26 cellular contexts compared by ENCODE assay signal in genomic region chr6:52549428-52549827, GRCh38. TPM values are rescaled to one million over a fixed set of nuclear protein-coding genes. Genes with fewer than 3 reads are reported as not detected.
DNase-seq lines count a peak whose midpoint lies in the region; ATAC-seq and TF ChIP-seq lines count a peak whose summit lies in the region.
"Had no signal": no experiment of that assay in that cellular context is flagged by ENCODE, and none has a peak within 500 bp of the region (broad histone marks: within the 10 kb centered on the region; RNA-seq: fewer than 3 reads in every experiment).

No MANE protein-coding gene starts in this region.

- 0 out of 2 replicates have a peak, but pooled peaks cover 4% of the 10 kb centered on the region for H3K36me3 ChIP-seq in SJCRH30
- H3K36me3 ChIP-seq: ovary, stomach had no signal

- H3K4me3 ChIP-seq in SJCRH30, result no peak overlapping the region
- H3K4me3 ChIP-seq: ovary, stomach had no signal

- no peaks in the 10 kb centered on the region for H3K27me3 ChIP-seq in SJCRH30
- H3K27me3 ChIP-seq: ovary, stomach had no signal

- peak overlapping the region; percentile 63 to 82 (median 75) for H3K27ac Mint-ChIP-seq in nephron
- H3K27ac Mint-ChIP-seq: activated naive CD8-positive, alpha-beta T cell treated with anti-CD3 and anti-CD28 coated beads, Interleukin-2, amount 50 U/mL, for 24 hours; memory B cell had no signal

- TF ChIP-seq CTCF in nephron (IDR thresholded peaks at IDR 0.05; ENCODE audit: unreplicated experiment in 3 of 3), result no peak

- ATAC-seq in GM21786 (IDR thresholded peaks at IDR 0.05; ENCODE audit: unreplicated experiment) (no peak), HG03025 (IDR thresholded peaks at IDR 0.05; ENCODE audit: low FRiP score, unreplicated experiment) (no peak), GM18517 (IDR thresholded peaks at IDR 0.05; ENCODE audit: unreplicated experiment) (no peak)
- ATAC-seq: activated naive CD8-positive, alpha-beta T cell treated with anti-CD3 and anti-CD28 coated beads, Interleukin-2, amount 50 U/mL, for 24 hours; left cardiac atrium; WTC11 had no signal

- H3K4me1 ChIP-seq in SJCRH30, result peaks cover 73% of the 10 kb centered on the region

- H3K9me3 Mint-ChIP-seq in nephron, result no peaks in the 10 kb centered on the region
- H3K9me3 Mint-ChIP-seq: activated naive CD8-positive, alpha-beta T cell treated with anti-CD3 and anti-CD28 coated beads, Interleukin-2, amount 50 U/mL, for 24 hours; memory B cell; naive B cell; WTC11 had no signal

- DNase-seq in EH (ENCODE audit: low read depth), result peak; percentile 48
- DNase-seq in M059J (ENCODE audit: low read depth), result peak; percentile 69
- peak; percentile 49 to 79 for DNase-seq in SJCRH30
- DNase-seq in posterior cingulate gyrus, result no peak
- DNase-seq: activated CD4-positive, alpha-beta T cell treated with anti-CD3 and anti-CD28 coated beads, Interleukin-2, amount 50 U/mL, for 48 hours; activated CD8-positive, alpha-beta memory T cell treated with anti-CD3 and anti-CD28 coated beads, Interleukin-2, amount 50 U/mL, for 48 hours; activated naive CD8-positive, alpha-beta T cell treated with anti-CD3 and anti-CD28 coated beads, Interleukin-2, amount 50 U/mL, for 24 hours; AML-193; COR-L47; H7; left cardiac atrium; naive B cell; NCI-H2029; NCI-H446; ovary; right cardiac atrium; RPMI8226; stomach; T-helper 9 cell; trophoblast cell had no signal

- H3K9me3 ChIP-seq in SJCRH30 (replicated peaks), result no peaks in the 10 kb centered on the region
- H3K9me3 ChIP-seq: ovary, stomach had no signal

- no peaks in the 10 kb centered on the region for H3K27me3 Mint-ChIP-seq in nephron (ENCODE audit: low read depth)
- H3K27me3 Mint-ChIP-seq: activated naive CD8-positive, alpha-beta T cell treated with anti-CD3 and anti-CD28 coated beads, Interleukin-2, amount 50 U/mL, for 24 hours; memory B cell; naive B cell had no signal

- peaks cover 78% of the 10 kb centered on the region for H3K4me1 Mint-ChIP-seq in nephron

- H3K27ac ChIP-seq in SJCRH30, result peak overlapping the region; percentile 96
- H3K27ac ChIP-seq: ovary had no signal

- intact Hi-C loops in posterior cingulate gyrus (cut with DNase I), result no loop called here

- peaks cover 4% of the 10 kb centered on the region for H3K36me3 Mint-ChIP-seq in nephron (ENCODE audit: low read depth)
- H3K36me3 Mint-ChIP-seq: WTC11 had no signal

- no peak overlapping the region for H3K4me3 Mint-ChIP-seq in nephron
- H3K4me3 Mint-ChIP-seq: activated naive CD8-positive, alpha-beta T cell treated with anti-CD3 and anti-CD28 coated beads, Interleukin-2, amount 50 U/mL, for 24 hours; memory B cell; naive B cell; WTC11 had no signal

RNA-seq across cellular contexts. Expression of gene TRAM2, which starts 27.4 kb away (rescaled TPM):
- 116 and 176 TPM in 2 replicates for total RNA-seq in M059J (2014; rRNA removed; shearing (Covaris generic))
- 28.4 and 28.8 TPM in 2 replicates for total RNA-seq in SJCRH30 (2014; rRNA removed; shearing (Covaris generic))

Comparison
In these comparisons a context has a peak if more than half of its experiments do, and no peak if none do; other contexts are left out.
1. DNase-seq: peak in EH (single experiment), M059J (single experiment) and SJCRH30 (2 of 2); none in posterior cingulate gyrus (0 of 10).